ENCODE assay signal across 1 cellular context in the genomic region with DNA sequence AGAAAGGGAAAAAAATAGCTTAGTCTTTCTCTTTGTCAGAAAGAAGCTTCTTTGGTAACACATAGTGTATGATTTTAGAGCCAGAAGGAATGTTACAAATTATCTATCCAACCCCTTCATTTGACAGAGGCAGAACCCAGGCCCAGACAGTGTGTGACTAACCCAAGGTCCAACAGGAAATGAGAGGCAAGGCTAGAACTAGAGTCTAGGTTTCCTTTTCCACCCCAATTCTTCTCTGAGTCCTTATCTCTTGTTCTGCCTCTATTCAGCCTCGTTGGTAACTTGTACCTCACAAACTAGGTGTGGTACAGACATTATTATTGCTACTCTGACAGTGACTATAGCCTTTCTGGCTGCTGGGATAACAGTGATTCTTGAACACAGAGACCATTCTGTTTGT.
TF ChIP-seq lines count a peak whose summit lies in the region.

No MANE protein-coding gene starts in this region.

TF ChIP-seq in endothelial cell of umbilical vein, 7 proteins besides CTCF, POLR2A, EP300 and RAD21:
- TF ChIP-seq JUN (IDR thresholded peaks at IDR 0.05; ENCODE audit: borderline replicate concordance, insufficient read depth, insufficient read length, low read depth): no peak
- TF ChIP-seq MYC (IDR thresholded peaks at IDR 0.05; ENCODE audit: low read depth, low read length): no peak
- no peak for TF ChIP-seq EZH2 (IDR thresholded peaks at IDR 0.05; ENCODE audit: borderline replicate concordance, low read depth, low read length, severe bottlenecking)
- no peak for TF ChIP-seq GATA2 (IDR thresholded peaks at IDR 0.05; ENCODE audit: insufficient read depth, insufficient read length, low read depth, low read length)
- no peak for TF ChIP-seq FOS (IDR thresholded peaks at IDR 0.05; ENCODE audit: borderline replicate concordance, insufficient read depth, low read length)
- no peak for TF ChIP-seq POLR2AphosphoS5 (IDR thresholded peaks at IDR 0.05; ENCODE audit: insufficient read depth, low read depth, low read length)
- TF ChIP-seq, protein P1, sequence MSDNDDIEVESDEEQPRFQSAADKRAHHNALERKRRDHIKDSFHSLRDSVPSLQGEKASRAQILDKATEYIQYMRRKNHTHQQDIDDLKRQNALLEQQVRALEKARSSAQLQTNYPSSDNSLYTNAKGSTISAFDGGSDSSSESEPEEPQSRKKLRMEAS (IDR thresholded peaks at IDR 0.05; ENCODE audit: insufficient read depth, insufficient read length): no peak
TF ChIP-seq in endothelial cell of umbilical vein: peak in this region for 0.
